23 cellular contexts compared by ENCODE assay signal in the genomic region with DNA sequence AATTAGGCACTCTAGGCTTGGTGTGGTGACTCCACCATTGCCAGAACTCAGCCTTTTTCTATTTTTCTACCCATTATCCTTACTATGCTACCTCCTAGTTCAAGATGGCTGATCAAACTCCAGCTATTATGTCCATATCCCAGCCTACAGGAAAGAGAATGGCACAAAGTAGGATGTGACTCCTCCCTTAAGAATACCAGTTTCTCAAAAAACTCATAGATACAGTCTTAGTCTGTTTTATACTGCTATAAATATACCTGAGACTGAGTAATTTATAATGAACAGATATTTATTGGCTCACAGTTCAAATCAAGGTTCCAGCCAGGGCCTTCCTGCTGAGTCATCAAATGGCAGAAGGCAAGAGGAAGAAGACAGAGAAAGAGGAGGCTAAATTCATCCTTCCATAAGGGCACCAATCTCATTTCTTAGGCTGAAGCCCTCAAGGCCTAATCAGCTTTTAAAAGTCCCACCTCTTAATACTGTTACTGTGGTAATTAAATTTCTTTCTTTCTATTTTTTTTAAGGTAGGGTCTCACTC.
"Had no signal": no experiment of that assay in that cellular context is flagged by ENCODE, and none has a peak within 500 bp of the region (broad histone marks: within the 10 kb centered on the region; RNA-seq: fewer than 3 reads in every experiment).

No MANE protein-coding gene starts in this region.

- DNase-seq: hippocampal formation; kidney glomerular epithelial cell; left colon; left lung; lower lobe of right lung; mammary epithelial cell; mesenchymal stem cell; naive thymus-derived CD8-positive, alpha-beta T cell; nucleus accumbens; pancreas; posterior cingulate gyrus; retina; right cardiac atrium; sigmoid colon; small intestine; spleen; stimulated activated CD4-positive, alpha-beta T cell treated with anti-CD3 and anti-CD28 coated beads, Interleukin-4, amount 100 ng/mL, for 24 hours; stimulated activated naive CD4-positive, alpha-beta T cell; uterus had no signal

- H3K4me1 ChIP-seq: left lung, lower lobe of right lung, pancreas, prostate gland, sigmoid colon, spleen, tibial nerve, uterus had no signal

- H3K27ac ChIP-seq: left lung, lower lobe of right lung, pancreas, prostate gland, sigmoid colon, spleen, tibial nerve, uterus had no signal

- FAIRE-seq: keratinocyte, pancreas, small intestine had no signal

- H3K9me3 ChIP-seq: lower lobe of right lung, pancreas, prostate gland, sigmoid colon, uterus had no signal

- H3K27me3 ChIP-seq: left lung, pancreas, sigmoid colon, spleen, tibial nerve, uterus had no signal

- H3K36me3 ChIP-seq: left lung, lower lobe of right lung, pancreas, prostate gland, sigmoid colon, spleen, tibial nerve, uterus had no signal

- ATAC-seq: left colon; left lung; lower lobe of right lung; naive thymus-derived CD8-positive, alpha-beta T cell; pancreas; right cardiac atrium; stimulated activated effector memory CD8-positive, alpha-beta T cell treated with anti-CD3 and anti-CD28 coated beads, Interleukin-12 subunit alpha, Interleukin-12 subunit beta, amount 100 ng/mL, for 72 hours had no signal

- H3K4me3 ChIP-seq: left lung, lower lobe of right lung, pancreas, prostate gland, sigmoid colon, spleen, tibial nerve, uterus had no signal
